In genomic region chr9:121055642-121056143, GRCh38 we compare ENCODE assay signal across 9 cellular contexts. TPM values are rescaled to one million over a fixed set of nuclear protein-coding genes. Genes with fewer than 3 reads are reported as not detected.
DNase-seq lines count a peak whose midpoint lies in the region; ATAC-seq and TF ChIP-seq lines count a peak whose summit lies in the region.
"Had no signal": no experiment of that assay in that cellular context is flagged by ENCODE, and none has a peak within 500 bp of the region (broad histone marks: within the 10 kb centered on the region; RNA-seq: fewer than 3 reads in every experiment).

No MANE protein-coding gene starts in this region.

- H3K4me2 ChIP-seq in KMS-11, result no peak overlapping the region

- no peaks in the 10 kb centered on the region for H4K20me1 ChIP-seq in KMS-11 (ENCODE audit: insufficient read depth)

- H3K9me3 Mint-ChIP-seq in natural killer cell treated with Interleukin-12 subunit alpha and Interleukin-12 subunit beta and Interleukin-15 and Interleukin-18, amount 100 ng/mL, for 72 hours, result no peaks in the 10 kb centered on the region

- H3K27me3 ChIP-seq in KMS-11 (ENCODE audit: insufficient read depth, low read depth), result no peaks in the 10 kb centered on the region

- no peak overlapping the region for H3K9ac ChIP-seq in KMS-11

- H3K27me3 Mint-ChIP-seq in natural killer cell treated with Interleukin-12 subunit alpha and Interleukin-12 subunit beta and Interleukin-15 and Interleukin-18, amount 100 ng/mL, for 72 hours, result no peaks in the 10 kb centered on the region

- H3K27ac ChIP-seq in KMS-11, result no peak overlapping the region

- H3K4me1 ChIP-seq in KMS-11 (ENCODE audit: low read depth, poor library complexity, severe bottlenecking), result peaks cover 4% of the 10 kb centered on the region

- H3K4me3 ChIP-seq in KMS-11 (IDR thresholded peaks at IDR 0.05; ENCODE audit: insufficient read depth, low read depth, low read length) (no peak overlapping the region), choroid plexus epithelial cell (ENCODE audit: low read depth, low read length) (no peak overlapping the region)

- ATAC-seq in natural killer cell treated with Interleukin-12 subunit alpha and Interleukin-12 subunit beta and Interleukin-15 and Interleukin-18, amount 100 ng/mL, for 72 hours, result peak; percentile 54 to 65

- no peak overlapping the region for H2AFZ ChIP-seq in KMS-11 (ENCODE audit: low read depth)

- no peaks in the 10 kb centered on the region for H3K36me3 Mint-ChIP-seq in natural killer cell treated with Interleukin-12 subunit alpha and Interleukin-12 subunit beta and Interleukin-15 and Interleukin-18, amount 100 ng/mL, for 72 hours

- TF ChIP-seq CTCF in KMS-11 (conservative IDR thresholded peaks at IDR 0.05; ENCODE audit: low read depth, low read length) (peak; percentile 59), choroid plexus epithelial cell (conservative IDR thresholded peaks at IDR 0.05; ENCODE audit: low read depth, low read length) (peak; percentile 57)

- H3K4me3 Mint-ChIP-seq in natural killer cell treated with Interleukin-12 subunit alpha and Interleukin-12 subunit beta and Interleukin-15 and Interleukin-18, amount 100 ng/mL, for 72 hours, result no peak overlapping the region

- no peaks in the 10 kb centered on the region for H3K4me1 Mint-ChIP-seq in natural killer cell treated with Interleukin-12 subunit alpha and Interleukin-12 subunit beta and Interleukin-15 and Interleukin-18, amount 100 ng/mL, for 72 hours (ENCODE audit: low read depth in 2 of 2)

- DNase-seq in GM03348 (ENCODE audit: low spot score) (peak; percentile 4), choroid plexus epithelial cell (ENCODE audit: low read depth) (peak; percentile 18), NCI-H1694 (lab: John Stamatoyannopoulos, UW) (no peak), NCI-H524 (lab: John Stamatoyannopoulos, UW) (no peak)
- no peak for DNase-seq in natural killer cell treated with Interleukin-12 subunit alpha and Interleukin-12 subunit beta and Interleukin-15 and Interleukin-18, amount 100 ng/mL, for 72 hours (ENCODE audit: low spot score)
- DNase-seq in stimulated activated CD4-positive, alpha-beta T cell treated with anti-CD3 and anti-CD28 coated beads, Interleukin-1b, Interleukin-23, amount 100 ng/mL, for 48 hours, result no peak
- no peak for DNase-seq in activated naive CD4-positive, alpha-beta T cell (lab: John Stamatoyannopoulos, UW)
- DNase-seq: SW 1271 had no signal

- no peaks in the 10 kb centered on the region for H3K36me3 ChIP-seq in KMS-11 (ENCODE audit: insufficient read depth)

- no peak overlapping the region for H3K27ac Mint-ChIP-seq in natural killer cell treated with Interleukin-12 subunit alpha and Interleukin-12 subunit beta and Interleukin-15 and Interleukin-18, amount 100 ng/mL, for 72 hours

- no peaks in the 10 kb centered on the region for H3K79me2 ChIP-seq in KMS-11 (ENCODE audit: insufficient read depth, low read depth)

RNA-seq across cellular contexts. Expression of gene C5, which starts 5.6 kb away (rescaled TPM):
- total RNA-seq in natural killer cell treated with Interleukin-12 subunit alpha and Interleukin-12 subunit beta and Interleukin-15 and Interleukin-18, amount 100 ng/mL, for 72 hours, result 1 to 10 TPM in 1 of 2 donors, under 1 TPM in 1; 0.88 to 1.0 TPM

RNA-seq across cellular contexts. Expression of gene CNTRL, which starts 19.1 kb away (rescaled TPM):
- total RNA-seq in natural killer cell treated with Interleukin-12 subunit alpha and Interleukin-12 subunit beta and Interleukin-15 and Interleukin-18, amount 100 ng/mL, for 72 hours, result 100 to 1,000 TPM in 1 of 2 donors, 10 to 100 TPM in 1; 64.6 to 120 TPM

Comparison
In these comparisons a context has a peak if more than half of its experiments do, and no peak if none do; other contexts are left out.
1. DNase-seq: peak in GM03348 (single experiment) and choroid plexus epithelial cell (single experiment); none in natural killer cell treated with Interleukin-12 subunit alpha and Interleukin-12 subunit beta and Interleukin-15 and Interleukin-18, amount 100 ng/mL, for 72 hours (single experiment), stimulated activated CD4-positive, alpha-beta T cell treated with anti-CD3 and anti-CD28 coated beads, Interleukin-1b, Interleukin-23, amount 100 ng/mL, for 48 hours (single experiment), NCI-H1694 (single experiment), NCI-H524 (0 of 2) and activated naive CD4-positive, alpha-beta T cell (0 of 4).